ENCODE assay signal across 19 cellular contexts in the genomic region with DNA sequence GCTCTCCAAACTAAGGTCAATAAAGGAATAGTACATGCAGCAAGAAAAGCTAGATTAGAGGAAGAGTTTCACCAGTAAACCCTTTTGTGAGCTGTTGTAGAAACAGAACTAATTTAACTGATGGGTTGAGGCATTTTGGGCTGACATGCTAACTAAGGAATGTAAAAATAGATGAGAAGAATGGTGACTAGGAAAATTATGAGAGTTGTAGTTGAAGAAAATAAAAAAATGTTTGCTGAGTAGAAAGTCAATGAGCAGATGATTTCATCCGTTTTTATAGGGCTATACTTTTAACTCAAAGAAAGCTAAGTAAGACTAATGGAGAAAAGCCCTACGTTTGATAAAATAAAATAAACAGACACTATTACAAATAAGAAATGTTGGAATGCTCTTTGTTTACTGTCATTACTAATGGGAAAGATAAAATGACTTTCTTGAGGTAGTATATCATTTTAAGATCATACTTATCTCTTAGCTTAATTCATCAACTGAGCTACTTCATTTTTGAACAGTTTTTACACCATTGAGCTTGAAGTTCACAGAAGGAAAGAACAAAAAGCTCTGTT.
DNase-seq lines count a peak whose midpoint lies in the region; FAIRE-seq and TF ChIP-seq lines count a peak whose summit lies in the region.
"Had no signal": no experiment of that assay in that cellular context is flagged by ENCODE, and none has a peak within 500 bp of the region (broad histone marks: within the 10 kb centered on the region; RNA-seq: fewer than 3 reads in every experiment).

No MANE protein-coding gene starts in this region.

- peaks cover 0 to 1% (median 1%) of the 10 kb centered on the region in 3 donors for H3K27me3 Mint-ChIP-seq in CD14-positive monocyte (ENCODE audit: low read depth in 3 of 3)
- H3K27me3 Mint-ChIP-seq: CD4-positive, CD25-positive, alpha-beta regulatory T cell had no signal

- no peak overlapping the region for H3K27ac Mint-ChIP-seq in CD14-positive monocyte
- H3K27ac Mint-ChIP-seq: CD4-positive, CD25-positive, alpha-beta regulatory T cell had no signal

- DNase-seq in EL (peak; percentile 6), hippocampal formation (lab: John Stamatoyannopoulos, UW) (no peak), RCC 7860 (ENCODE audit: low spot score) (no peak), mucosa of gallbladder (ENCODE audit: low spot score) (no peak), CD14-positive monocyte (ENCODE audit: low spot score) (no peak)
- DNase-seq: CD4-positive, CD25-positive, alpha-beta regulatory T cell; COR-L47; DMS 273 treated with DMSO at 0.1 percent for 48 hours; GF-D8; NCI-H1105 treated with DMSO at 0.1 percent for 48 hours; NCI-H1694 treated with DMSO at 0.1 percent for 48 hours; OCI-M1; RPMI8226; SHP77 treated with DMSO at 0.1 percent for 48 hours had no signal

- no peak overlapping the region for H3K4me3 Mint-ChIP-seq in CD14-positive monocyte
- H3K4me3 Mint-ChIP-seq: CD4-positive, CD25-positive, alpha-beta regulatory T cell had no signal

- no peaks in the 10 kb centered on the region for H3K9me3 Mint-ChIP-seq in CD14-positive monocyte

- no peak for TF ChIP-seq CTCF in CD14-positive monocyte (IDR thresholded peaks at IDR 0.05)

- no peaks in the 10 kb centered on the region for H3K36me3 Mint-ChIP-seq in CD14-positive monocyte
- H3K36me3 Mint-ChIP-seq: CD4-positive, CD25-positive, alpha-beta regulatory T cell had no signal

- intact Hi-C loops in CD14-positive monocyte (cut with micrococcal nuclease) = no loop called here

- FAIRE-seq in TTC549 (lab: Jason Lieb, UNC) (peak; percentile 94), islet of Langerhans (lab: Jason Lieb, UNC) (peak; percentile 76), RCC 7860 (lab: Jason Lieb, UNC) (no peak)
- FAIRE-seq: GM12878, H1, K562 had no signal

- no peaks in the 10 kb centered on the region for H3K4me1 Mint-ChIP-seq in CD14-positive monocyte
- H3K4me1 Mint-ChIP-seq: CD4-positive, CD25-positive, alpha-beta regulatory T cell had no signal
